23 cellular contexts compared by ENCODE assay signal in genomic region chr1:20447794-20448193, GRCh38.
"Had no signal": no experiment of that assay in that cellular context is flagged by ENCODE, and none has a peak within 500 bp of the region (broad histone marks: within the 10 kb centered on the region; RNA-seq: fewer than 3 reads in every experiment).

No MANE protein-coding gene starts in this region.

- H3K36me3 ChIP-seq: gastrocnemius medialis, prostate gland, right atrium auricular region, sigmoid colon, transverse colon, upper lobe of right lung, uterus had no signal

- H3K27me3 ChIP-seq: right atrium auricular region, upper lobe of right lung had no signal

- H3K4me1 Mint-ChIP-seq: naive thymus-derived CD4-positive, alpha-beta T cell; nephron had no signal

- H3K9me3 Mint-ChIP-seq: endodermal cell; naive thymus-derived CD4-positive, alpha-beta T cell; nephron; stimulated activated memory B cell treated with anti-CD40 and anti-IgM and Interleukin-4, amounts not matched to agents 10 μg/mL and 1 μg/mL and 100 μg/mL, for 72 hours had no signal

- H3K27ac ChIP-seq: epithelial cell of prostate, gastrocnemius medialis, prostate gland, right atrium auricular region, sigmoid colon, transverse colon, upper lobe of right lung, uterus had no signal

- H3K4me3 ChIP-seq: gastrocnemius medialis, prostate gland, right atrium auricular region, sigmoid colon, transverse colon, upper lobe of right lung, uterus had no signal

- H3K4me1 ChIP-seq: gastrocnemius medialis, prostate gland, right atrium auricular region, sigmoid colon, transverse colon, upper lobe of right lung, uterus had no signal

- FAIRE-seq: keratinocyte had no signal

- H3K36me3 Mint-ChIP-seq: naive thymus-derived CD4-positive, alpha-beta T cell; stimulated activated memory B cell treated with anti-CD40 and anti-IgM and Interleukin-4, amounts not matched to agents 10 μg/mL and 1 μg/mL and 100 μg/mL, for 72 hours had no signal

- ATAC-seq: esophagus mucosa; gastrocnemius medialis; left lobe of liver; naive thymus-derived CD4-positive, alpha-beta T cell; stimulated activated memory B cell treated with anti-CD40 and anti-IgM and Interleukin-4, amounts not matched to agents 10 μg/mL and 1 μg/mL and 100 μg/mL, for 72 hours; stimulated activated naive CD8-positive, alpha-beta T cell treated with anti-CD3 and anti-CD28 coated beads, Interleukin-15, Interleukin-2, amounts not matched to agents 100 U/mL and 50 U/mL, for 24 hours; upper lobe of right lung had no signal

- DNase-seq: cortex of kidney; effector CD8-positive, alpha-beta T cell; endodermal cell; foreskin fibroblast; gastrocnemius medialis; mesenchymal stem cell; midbrain; naive thymus-derived CD4-positive, alpha-beta T cell; sigmoid colon; stimulated activated CD4-positive, alpha-beta T cell treated with anti-CD3 and anti-CD28 coated beads, Interleukin-2, amount 100 ng/mL, for 24 hours; stimulated activated CD4-positive, alpha-beta T cell treated with anti-CD3 and anti-CD28 coated beads, Interleukin-4, amount 100 ng/mL, for 4 hours; stimulated activated naive CD8-positive, alpha-beta T cell treated with anti-CD3 and anti-CD28 coated beads, Interleukin-15, Interleukin-2, amounts not matched to agents 100 U/mL and 50 U/mL, for 24 hours; transverse colon; uterus had no signal

- H3K4me3 Mint-ChIP-seq: endodermal cell; naive thymus-derived CD4-positive, alpha-beta T cell; nephron; stimulated activated memory B cell treated with anti-CD40 and anti-IgM and Interleukin-4, amounts not matched to agents 10 μg/mL and 1 μg/mL and 100 μg/mL, for 72 hours had no signal

- H3K27ac Mint-ChIP-seq: endodermal cell; naive thymus-derived CD4-positive, alpha-beta T cell; nephron; stimulated activated memory B cell treated with anti-CD40 and anti-IgM and Interleukin-4, amounts not matched to agents 10 μg/mL and 1 μg/mL and 100 μg/mL, for 72 hours had no signal

- H3K9me3 ChIP-seq: gastrocnemius medialis, prostate gland, right atrium auricular region, sigmoid colon, transverse colon, upper lobe of right lung, uterus had no signal
